1 cellular context compared by ENCODE assay signal in the genomic region with DNA sequence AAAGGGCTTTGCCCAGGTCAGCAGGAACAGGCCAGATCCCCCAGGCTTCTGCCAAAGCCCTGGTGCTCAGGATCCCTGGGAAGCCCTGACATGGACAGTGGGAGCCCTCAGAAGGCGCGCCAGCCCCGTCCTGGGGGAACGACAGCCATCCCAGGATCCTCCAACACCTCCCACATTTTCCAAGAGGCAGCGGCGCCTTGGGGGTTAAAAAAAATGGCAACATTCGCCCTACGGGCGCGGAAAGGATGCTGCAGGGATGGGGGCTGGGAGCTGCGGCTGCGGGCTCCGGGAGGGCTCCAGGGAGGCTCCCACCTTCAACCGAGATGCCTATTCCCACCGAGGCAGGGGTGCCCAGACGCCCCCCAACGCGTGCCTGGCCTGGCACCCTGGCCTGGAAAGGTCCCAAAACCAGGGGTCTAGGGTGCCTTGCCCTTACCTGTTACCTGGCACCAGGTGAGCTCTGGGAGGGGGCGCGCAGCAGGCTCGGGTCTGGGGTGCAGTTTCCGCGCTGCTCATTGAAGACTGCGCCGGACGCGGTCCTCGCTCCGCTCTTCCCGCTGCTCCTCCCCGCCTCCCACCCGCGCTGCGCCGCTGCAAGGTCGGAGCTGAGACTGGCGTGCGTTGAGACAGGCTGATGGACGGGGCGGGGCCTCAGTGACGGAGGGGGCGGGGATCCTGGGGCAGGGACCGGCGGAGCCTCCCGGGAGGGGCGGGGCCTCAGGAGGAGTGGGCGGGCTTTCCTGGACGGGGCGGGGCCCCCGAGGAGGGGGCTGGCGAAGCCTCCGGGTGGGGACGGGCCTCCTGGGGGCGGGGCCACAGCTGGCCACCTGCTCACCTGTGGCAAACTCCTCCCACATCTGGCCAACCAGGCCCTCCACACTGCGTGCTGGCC.
A peak's percentile ranks its signal among the peaks of the same experiment; 100 is the strongest.
TF ChIP-seq lines count a peak whose summit lies in the region.

A gene (minus strand): TSS at position 613 of the 892 bp plus-strand sequence. CDS start 6,228 bp downstream, outside the sequence.

TF ChIP-seq in HEK293, 187 proteins besides CTCF, POLR2A, EP300 and RAD21 (continued from another document and continues in another):
- TF ChIP-seq, protein P1, sequence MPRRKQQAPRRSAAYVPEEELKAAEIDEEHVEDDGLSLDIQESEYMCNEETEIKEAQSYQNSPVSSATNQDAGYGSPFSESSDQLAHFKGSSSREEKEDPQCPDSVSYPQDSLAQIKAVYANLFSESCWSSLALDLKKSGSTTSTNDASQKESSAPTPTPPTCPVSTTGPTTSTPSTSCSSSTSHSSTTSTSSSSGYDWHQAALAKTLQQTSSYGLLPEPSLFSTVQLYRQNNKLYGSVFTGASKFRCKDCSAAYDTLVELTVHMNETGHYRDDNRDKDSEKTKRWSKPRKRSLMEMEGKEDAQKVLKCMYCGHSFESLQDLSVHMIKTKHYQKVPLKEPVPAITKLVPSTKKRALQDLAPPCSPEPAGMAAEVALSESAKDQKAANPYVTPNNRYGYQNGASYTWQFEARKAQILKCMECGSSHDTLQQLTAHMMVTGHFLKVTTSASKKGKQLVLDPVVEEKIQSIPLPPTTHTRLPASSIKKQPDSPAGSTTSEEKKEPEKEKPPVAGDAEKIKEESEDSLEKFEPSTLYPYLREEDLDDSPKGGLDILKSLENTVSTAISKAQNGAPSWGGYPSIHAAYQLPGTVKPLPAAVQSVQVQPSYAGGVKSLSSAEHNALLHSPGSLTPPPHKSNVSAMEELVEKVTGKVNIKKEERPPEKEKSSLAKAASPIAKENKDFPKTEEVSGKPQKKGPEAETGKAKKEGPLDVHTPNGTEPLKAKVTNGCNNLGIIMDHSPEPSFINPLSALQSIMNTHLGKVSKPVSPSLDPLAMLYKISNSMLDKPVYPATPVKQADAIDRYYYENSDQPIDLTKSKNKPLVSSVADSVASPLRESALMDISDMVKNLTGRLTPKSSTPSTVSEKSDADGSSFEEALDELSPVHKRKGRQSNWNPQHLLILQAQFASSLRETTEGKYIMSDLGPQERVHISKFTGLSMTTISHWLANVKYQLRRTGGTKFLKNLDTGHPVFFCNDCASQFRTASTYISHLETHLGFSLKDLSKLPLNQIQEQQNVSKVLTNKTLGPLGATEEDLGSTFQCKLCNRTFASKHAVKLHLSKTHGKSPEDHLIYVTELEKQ (tag by site-specific recombination; IDR thresholded peaks at IDR 0.05; ENCODE audit: borderline replicate concordance) = no peak
- TF ChIP-seq, protein P2, sequence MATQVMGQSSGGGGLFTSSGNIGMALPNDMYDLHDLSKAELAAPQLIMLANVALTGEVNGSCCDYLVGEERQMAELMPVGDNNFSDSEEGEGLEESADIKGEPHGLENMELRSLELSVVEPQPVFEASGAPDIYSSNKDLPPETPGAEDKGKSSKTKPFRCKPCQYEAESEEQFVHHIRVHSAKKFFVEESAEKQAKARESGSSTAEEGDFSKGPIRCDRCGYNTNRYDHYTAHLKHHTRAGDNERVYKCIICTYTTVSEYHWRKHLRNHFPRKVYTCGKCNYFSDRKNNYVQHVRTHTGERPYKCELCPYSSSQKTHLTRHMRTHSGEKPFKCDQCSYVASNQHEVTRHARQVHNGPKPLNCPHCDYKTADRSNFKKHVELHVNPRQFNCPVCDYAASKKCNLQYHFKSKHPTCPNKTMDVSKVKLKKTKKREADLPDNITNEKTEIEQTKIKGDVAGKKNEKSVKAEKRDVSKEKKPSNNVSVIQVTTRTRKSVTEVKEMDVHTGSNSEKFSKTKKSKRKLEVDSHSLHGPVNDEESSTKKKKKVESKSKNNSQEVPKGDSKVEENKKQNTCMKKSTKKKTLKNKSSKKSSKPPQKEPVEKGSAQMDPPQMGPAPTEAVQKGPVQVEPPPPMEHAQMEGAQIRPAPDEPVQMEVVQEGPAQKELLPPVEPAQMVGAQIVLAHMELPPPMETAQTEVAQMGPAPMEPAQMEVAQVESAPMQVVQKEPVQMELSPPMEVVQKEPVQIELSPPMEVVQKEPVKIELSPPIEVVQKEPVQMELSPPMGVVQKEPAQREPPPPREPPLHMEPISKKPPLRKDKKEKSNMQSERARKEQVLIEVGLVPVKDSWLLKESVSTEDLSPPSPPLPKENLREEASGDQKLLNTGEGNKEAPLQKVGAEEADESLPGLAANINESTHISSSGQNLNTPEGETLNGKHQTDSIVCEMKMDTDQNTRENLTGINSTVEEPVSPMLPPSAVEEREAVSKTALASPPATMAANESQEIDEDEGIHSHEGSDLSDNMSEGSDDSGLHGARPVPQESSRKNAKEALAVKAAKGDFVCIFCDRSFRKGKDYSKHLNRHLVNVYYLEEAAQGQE (tag by site-specific recombination; IDR thresholded peaks at IDR 0.05) = no peak
- TF ChIP-seq ZNF366 (tag by site-specific recombination; conservative IDR thresholded peaks at IDR 0.05) = no peak
- no peak for TF ChIP-seq ZFP3 (tag by site-specific recombination; IDR thresholded peaks at IDR 0.05; ENCODE audit: low read depth)
- peak; percentile 52; the same call in 1 of the 2 replicates for TF ChIP-seq ZBTB48 (tag by site-specific recombination; IDR thresholded peaks at IDR 0.05)
- no peak for TF ChIP-seq OVOL3 (tag by site-specific recombination; IDR thresholded peaks at IDR 0.05)
- TF ChIP-seq ZNF138 (tag by site-specific recombination; IDR thresholded peaks at IDR 0.05; ENCODE audit: borderline replicate concordance) = no peak
- TF ChIP-seq ZNF76 (tag by site-specific recombination; IDR thresholded peaks at IDR 0.05; ENCODE audit: borderline replicate concordance, low read depth) = no peak; the same call in none of the 2 replicates
- TF ChIP-seq, protein P3, sequence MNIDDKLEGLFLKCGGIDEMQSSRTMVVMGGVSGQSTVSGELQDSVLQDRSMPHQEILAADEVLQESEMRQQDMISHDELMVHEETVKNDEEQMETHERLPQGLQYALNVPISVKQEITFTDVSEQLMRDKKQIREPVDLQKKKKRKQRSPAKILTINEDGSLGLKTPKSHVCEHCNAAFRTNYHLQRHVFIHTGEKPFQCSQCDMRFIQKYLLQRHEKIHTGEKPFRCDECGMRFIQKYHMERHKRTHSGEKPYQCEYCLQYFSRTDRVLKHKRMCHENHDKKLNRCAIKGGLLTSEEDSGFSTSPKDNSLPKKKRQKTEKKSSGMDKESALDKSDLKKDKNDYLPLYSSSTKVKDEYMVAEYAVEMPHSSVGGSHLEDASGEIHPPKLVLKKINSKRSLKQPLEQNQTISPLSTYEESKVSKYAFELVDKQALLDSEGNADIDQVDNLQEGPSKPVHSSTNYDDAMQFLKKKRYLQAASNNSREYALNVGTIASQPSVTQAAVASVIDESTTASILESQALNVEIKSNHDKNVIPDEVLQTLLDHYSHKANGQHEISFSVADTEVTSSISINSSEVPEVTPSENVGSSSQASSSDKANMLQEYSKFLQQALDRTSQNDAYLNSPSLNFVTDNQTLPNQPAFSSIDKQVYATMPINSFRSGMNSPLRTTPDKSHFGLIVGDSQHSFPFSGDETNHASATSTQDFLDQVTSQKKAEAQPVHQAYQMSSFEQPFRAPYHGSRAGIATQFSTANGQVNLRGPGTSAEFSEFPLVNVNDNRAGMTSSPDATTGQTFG (tag by site-specific recombination; IDR thresholded peaks at IDR 0.05; ENCODE audit: borderline replicate concordance) = no peak
- TF ChIP-seq ZNF658 (tag by site-specific recombination; IDR thresholded peaks at IDR 0.05) = no peak
- no peak for TF ChIP-seq ZNF660 (tag by site-specific recombination; IDR thresholded peaks at IDR 0.05)
- TF ChIP-seq, protein P4, sequence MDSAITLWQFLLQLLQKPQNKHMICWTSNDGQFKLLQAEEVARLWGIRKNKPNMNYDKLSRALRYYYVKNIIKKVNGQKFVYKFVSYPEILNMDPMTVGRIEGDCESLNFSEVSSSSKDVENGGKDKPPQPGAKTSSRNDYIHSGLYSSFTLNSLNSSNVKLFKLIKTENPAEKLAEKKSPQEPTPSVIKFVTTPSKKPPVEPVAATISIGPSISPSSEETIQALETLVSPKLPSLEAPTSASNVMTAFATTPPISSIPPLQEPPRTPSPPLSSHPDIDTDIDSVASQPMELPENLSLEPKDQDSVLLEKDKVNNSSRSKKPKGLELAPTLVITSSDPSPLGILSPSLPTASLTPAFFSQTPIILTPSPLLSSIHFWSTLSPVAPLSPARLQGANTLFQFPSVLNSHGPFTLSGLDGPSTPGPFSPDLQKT (IDR thresholded peaks at IDR 0.05; ENCODE audit: borderline replicate concordance, low read depth, low read length) = no peak
- no peak for TF ChIP-seq ZNF621 (tag by site-specific recombination; IDR thresholded peaks at IDR 0.05)
- no peak for TF ChIP-seq OSR2 (tag by site-specific recombination; IDR thresholded peaks at IDR 0.05)
- TF ChIP-seq ZNF354C (tag by site-specific recombination; IDR thresholded peaks at IDR 0.05; ENCODE audit: borderline replicate concordance, low read depth) = no peak
- TF ChIP-seq ZEB2 (tag by site-specific recombination; IDR thresholded peaks at IDR 0.05) = peak; percentile 99
- TF ChIP-seq, protein P5, sequence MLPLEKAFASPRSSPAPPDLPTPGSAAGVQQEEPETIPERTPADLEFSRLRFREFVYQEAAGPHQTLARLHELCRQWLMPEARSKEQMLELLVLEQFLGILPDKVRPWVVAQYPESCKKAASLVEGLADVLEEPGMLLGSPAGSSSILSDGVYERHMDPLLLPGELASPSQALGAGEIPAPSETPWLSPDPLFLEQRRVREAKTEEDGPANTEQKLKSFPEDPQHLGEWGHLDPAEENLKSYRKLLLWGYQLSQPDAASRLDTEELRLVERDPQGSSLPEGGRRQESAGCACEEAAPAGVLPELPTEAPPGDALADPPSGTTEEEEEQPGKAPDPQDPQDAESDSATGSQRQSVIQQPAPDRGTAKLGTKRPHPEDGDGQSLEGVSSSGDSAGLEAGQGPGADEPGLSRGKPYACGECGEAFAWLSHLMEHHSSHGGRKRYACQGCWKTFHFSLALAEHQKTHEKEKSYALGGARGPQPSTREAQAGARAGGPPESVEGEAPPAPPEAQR (tag by site-specific recombination; IDR thresholded peaks at IDR 0.05) = no peak
- TF ChIP-seq ZNF596 (tag by site-specific recombination; IDR thresholded peaks at IDR 0.05) = no peak
- TF ChIP-seq, protein P6, sequence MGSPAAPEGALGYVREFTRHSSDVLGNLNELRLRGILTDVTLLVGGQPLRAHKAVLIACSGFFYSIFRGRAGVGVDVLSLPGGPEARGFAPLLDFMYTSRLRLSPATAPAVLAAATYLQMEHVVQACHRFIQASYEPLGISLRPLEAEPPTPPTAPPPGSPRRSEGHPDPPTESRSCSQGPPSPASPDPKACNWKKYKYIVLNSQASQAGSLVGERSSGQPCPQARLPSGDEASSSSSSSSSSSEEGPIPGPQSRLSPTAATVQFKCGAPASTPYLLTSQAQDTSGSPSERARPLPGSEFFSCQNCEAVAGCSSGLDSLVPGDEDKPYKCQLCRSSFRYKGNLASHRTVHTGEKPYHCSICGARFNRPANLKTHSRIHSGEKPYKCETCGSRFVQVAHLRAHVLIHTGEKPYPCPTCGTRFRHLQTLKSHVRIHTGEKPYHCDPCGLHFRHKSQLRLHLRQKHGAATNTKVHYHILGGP (tag by site-specific recombination; IDR thresholded peaks at IDR 0.05) = no peak
- TF ChIP-seq, protein P7, sequence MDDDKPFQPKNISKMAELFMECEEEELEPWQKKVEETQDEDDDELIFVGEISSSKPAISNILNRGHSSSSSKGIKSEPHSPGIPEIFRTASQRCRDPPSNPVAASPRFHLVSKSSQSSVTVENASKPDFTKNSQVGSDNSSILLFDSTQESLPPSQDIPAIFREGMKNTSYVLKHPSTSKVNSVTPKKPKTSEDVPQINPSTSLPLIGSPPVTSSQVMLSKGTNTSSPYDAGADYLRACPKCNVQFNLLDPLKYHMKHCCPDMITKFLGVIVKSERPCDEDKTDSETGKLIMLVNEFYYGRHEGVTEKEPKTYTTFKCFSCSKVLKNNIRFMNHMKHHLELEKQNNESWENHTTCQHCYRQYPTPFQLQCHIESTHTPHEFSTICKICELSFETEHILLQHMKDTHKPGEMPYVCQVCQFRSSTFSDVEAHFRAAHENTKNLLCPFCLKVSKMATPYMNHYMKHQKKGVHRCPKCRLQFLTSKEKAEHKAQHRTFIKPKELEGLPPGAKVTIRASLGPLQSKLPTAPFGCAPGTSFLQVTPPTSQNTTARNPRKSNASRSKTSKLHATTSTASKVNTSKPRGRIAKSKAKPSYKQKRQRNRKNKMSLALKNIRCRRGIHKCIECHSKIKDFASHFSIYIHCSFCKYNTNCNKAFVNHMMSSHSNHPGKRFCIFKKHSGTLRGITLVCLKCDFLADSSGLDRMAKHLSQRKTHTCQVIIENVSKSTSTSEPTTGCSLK (tag by site-specific recombination; IDR thresholded peaks at IDR 0.05) = no peak
- TF ChIP-seq, protein P8, sequence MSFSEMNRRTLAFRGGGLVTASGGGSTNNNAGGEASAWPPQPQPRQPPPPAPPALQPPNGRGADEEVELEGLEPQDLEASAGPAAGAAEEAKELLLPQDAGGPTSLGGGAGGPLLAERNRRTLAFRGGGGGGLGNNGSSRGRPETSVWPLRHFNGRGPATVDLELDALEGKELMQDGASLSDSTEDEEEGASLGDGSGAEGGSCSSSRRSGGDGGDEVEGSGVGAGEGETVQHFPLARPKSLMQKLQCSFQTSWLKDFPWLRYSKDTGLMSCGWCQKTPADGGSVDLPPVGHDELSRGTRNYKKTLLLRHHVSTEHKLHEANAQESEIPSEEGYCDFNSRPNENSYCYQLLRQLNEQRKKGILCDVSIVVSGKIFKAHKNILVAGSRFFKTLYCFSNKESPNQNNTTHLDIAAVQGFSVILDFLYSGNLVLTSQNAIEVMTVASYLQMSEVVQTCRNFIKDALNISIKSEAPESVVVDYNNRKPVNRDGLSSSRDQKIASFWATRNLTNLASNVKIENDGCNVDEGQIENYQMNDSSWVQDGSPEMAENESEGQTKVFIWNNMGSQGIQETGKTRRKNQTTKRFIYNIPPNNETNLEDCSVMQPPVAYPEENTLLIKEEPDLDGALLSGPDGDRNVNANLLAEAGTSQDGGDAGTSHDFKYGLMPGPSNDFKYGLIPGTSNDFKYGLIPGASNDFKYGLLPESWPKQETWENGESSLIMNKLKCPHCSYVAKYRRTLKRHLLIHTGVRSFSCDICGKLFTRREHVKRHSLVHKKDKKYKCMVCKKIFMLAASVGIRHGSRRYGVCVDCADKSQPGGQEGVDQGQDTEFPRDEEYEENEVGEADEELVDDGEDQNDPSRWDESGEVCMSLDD (tag by site-specific recombination; IDR thresholded peaks at IDR 0.05) = peak; percentile 92
- peak; percentile 45 for TF ChIP-seq ZNF629 (tag by site-specific recombination; IDR thresholded peaks at IDR 0.05)
- TF ChIP-seq, protein P9, sequence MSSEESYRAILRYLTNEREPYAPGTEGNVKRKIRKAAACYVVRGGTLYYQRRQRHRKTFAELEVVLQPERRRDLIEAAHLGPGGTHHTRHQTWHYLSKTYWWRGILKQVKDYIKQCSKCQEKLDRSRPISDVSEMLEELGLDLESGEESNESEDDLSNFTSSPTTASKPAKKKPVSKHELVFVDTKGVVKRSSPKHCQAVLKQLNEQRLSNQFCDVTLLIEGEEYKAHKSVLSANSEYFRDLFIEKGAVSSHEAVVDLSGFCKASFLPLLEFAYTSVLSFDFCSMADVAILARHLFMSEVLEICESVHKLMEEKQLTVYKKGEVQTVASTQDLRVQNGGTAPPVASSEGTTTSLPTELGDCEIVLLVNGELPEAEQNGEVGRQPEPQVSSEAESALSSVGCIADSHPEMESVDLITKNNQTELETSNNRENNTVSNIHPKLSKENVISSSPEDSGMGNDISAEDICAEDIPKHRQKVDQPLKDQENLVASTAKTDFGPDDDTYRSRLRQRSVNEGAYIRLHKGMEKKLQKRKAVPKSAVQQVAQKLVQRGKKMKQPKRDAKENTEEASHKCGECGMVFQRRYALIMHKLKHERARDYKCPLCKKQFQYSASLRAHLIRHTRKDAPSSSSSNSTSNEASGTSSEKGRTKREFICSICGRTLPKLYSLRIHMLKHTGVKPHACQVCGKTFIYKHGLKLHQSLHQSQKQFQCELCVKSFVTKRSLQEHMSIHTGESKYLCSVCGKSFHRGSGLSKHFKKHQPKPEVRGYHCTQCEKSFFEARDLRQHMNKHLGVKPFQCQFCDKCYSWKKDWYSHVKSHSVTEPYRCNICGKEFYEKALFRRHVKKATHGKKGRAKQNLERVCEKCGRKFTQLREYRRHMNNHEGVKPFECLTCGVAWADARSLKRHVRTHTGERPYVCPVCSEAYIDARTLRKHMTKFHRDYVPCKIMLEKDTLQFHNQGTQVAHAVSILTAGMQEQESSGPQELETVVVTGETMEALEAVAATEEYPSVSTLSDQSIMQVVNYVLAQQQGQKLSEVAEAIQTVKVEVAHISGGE (tag by site-specific recombination; conservative IDR thresholded peaks at IDR 0.05; ENCODE audit: low read depth) = peak; percentile 64
- peak; percentile 99 for TF ChIP-seq ZNF341 (tag by site-specific recombination; IDR thresholded peaks at IDR 0.05; ENCODE audit: low read depth)
